13 cellular contexts compared by ENCODE assay signal in genomic region chr1:110188116-110188618, GRCh38. TPM values are rescaled to one million over a fixed set of nuclear protein-coding genes. Genes with fewer than 3 reads are reported as not detected.
DNase-seq lines count a peak whose midpoint lies in the region; ATAC-seq, FAIRE-seq and TF ChIP-seq lines count a peak whose summit lies in the region.
"Had no signal": no experiment of that assay in that cellular context is flagged by ENCODE, and none has a peak within 500 bp of the region (broad histone marks: within the 10 kb centered on the region; RNA-seq: fewer than 3 reads in every experiment).

No MANE protein-coding gene starts in this region.

- H3K4me2 ChIP-seq in astrocyte (ENCODE audit: low read length) = peak overlapping the region; percentile 15

- BruUV-seq in MCF 10A (replicated peaks; lab: Mats Ljungman, UMichigan) = no TSS peak

- H3K27me3 Mint-ChIP-seq in MCF 10A (ENCODE audit: insufficient read depth, unreplicated experiment) = peaks cover 34% of the 10 kb centered on the region
- peaks cover 28% of the 10 kb centered on the region for H3K27me3 Mint-ChIP-seq in astrocyte (ENCODE audit: low read depth, unreplicated experiment)

- 25% methylated on average over 5 of the region's 5 CpGs for WGBS in right cardiac atrium

- H3K4me1 ChIP-seq in breast epithelium (no peaks in the 10 kb centered on the region), astrocyte (ENCODE audit: insufficient read depth, low read length) (peaks cover 2% of the 10 kb centered on the region), right cardiac atrium (ENCODE audit: control insufficient read depth, insufficient read depth, low read length) (peaks cover 9% of the 10 kb centered on the region), tibial artery (peaks cover 15 to 44% (median 27%) of the 10 kb centered on the region in 4 donors)

- TF ChIP-seq POLR2A in breast epithelium (IDR thresholded peaks at IDR 0.05) = no peak

- H3K9me3 ChIP-seq in breast epithelium (no peaks in the 10 kb centered on the region), astrocyte (ENCODE audit: insufficient read depth, low read depth, low read length) (no peaks in the 10 kb centered on the region), right cardiac atrium (ENCODE audit: control insufficient read depth, low read length) (no peaks in the 10 kb centered on the region), tibial artery (no peaks in the 10 kb centered on the region)

- H3K9ac ChIP-seq in astrocyte (ENCODE audit: low read length) = no peak overlapping the region

- H3K27ac Mint-ChIP-seq in MCF 10A (ENCODE audit: low read depth, unreplicated experiment) (no peak overlapping the region), astrocyte (ENCODE audit: unreplicated experiment) (no peak overlapping the region)
- H3K27ac Mint-ChIP-seq: activated CD4-positive, alpha-beta memory T cell treated with anti-CD3 and anti-CD28 coated beads, Interleukin-2, amount 10 ng/mL, durations not matched to agents 7 days and 5 days; T-cell had no signal

- no peak overlapping the region for H3K4me3 Mint-ChIP-seq in MCF 10A (ENCODE audit: unreplicated experiment)
- H3K4me3 Mint-ChIP-seq in astrocyte (ENCODE audit: unreplicated experiment) = no peak overlapping the region
- H3K4me3 Mint-ChIP-seq: activated CD4-positive, alpha-beta memory T cell treated with anti-CD3 and anti-CD28 coated beads, Interleukin-2, amount 10 ng/mL, durations not matched to agents 7 days and 5 days; T-cell had no signal

- H3K36me3 Mint-ChIP-seq in MCF 10A (ENCODE audit: insufficient read depth, unreplicated experiment) (no peaks in the 10 kb centered on the region), astrocyte (ENCODE audit: low read depth, unreplicated experiment) (peaks cover under 1% of the 10 kb centered on the region)
- H3K36me3 Mint-ChIP-seq: T-cell had no signal

- CTCF ChIA-PET in MCF 10A (lab: Yijun Ruan, JAX) = interaction anchor here (0.5 to 2.9 kb wide), 9 partner anchors 9 to 471 kb away, joined by 3 to 18 read pairs (median 3); no protein-coding TSS in a partner anchor

- H3K36me3 ChIP-seq in breast epithelium (no peaks in the 10 kb centered on the region), astrocyte (ENCODE audit: insufficient read depth, low read length) (no peaks in the 10 kb centered on the region), tibial artery (no peaks in the 10 kb centered on the region)

- H3K27ac ChIP-seq in breast epithelium (no peak overlapping the region), astrocyte (ENCODE audit: low read depth, low read length) (no peak overlapping the region), right cardiac atrium (ENCODE audit: low read length) (peak overlapping the region; percentile 53), tibial artery (peak overlapping the region; percentile 82 to 91)

- H3K79me2 ChIP-seq in astrocyte (ENCODE audit: insufficient read depth, low read length) = no peaks in the 10 kb centered on the region

- DNase-seq in MCF 10A (ENCODE audit: unreplicated experiment) (peak; percentile 45), breast epithelium (ENCODE audit: low spot score in 2 of 2) (no peak), astrocyte (ENCODE audit: low read depth) (no peak), right cardiac atrium (no peak), tibial artery (no peak), putamen (ENCODE audit: low spot score) (no peak)
- DNase-seq in activated naive CD4-positive, alpha-beta T cell (lab: John Stamatoyannopoulos, UW) = no peak
- DNase-seq: activated CD4-positive, alpha-beta memory T cell treated with anti-CD3 and anti-CD28 coated beads, Interleukin-2, amount 10 ng/mL, durations not matched to agents 7 days and 5 days; kidney glomerular epithelial cell; NCI-H524; stimulated activated CD8-positive, alpha-beta memory T cell treated with anti-CD3 and anti-CD28 coated beads, Interleukin-4, amount 100 ng/mL, for 48 hours; T-cell had no signal

- H3K4me1 Mint-ChIP-seq in MCF 10A (ENCODE audit: insufficient read depth, unreplicated experiment) (peaks cover 6% of the 10 kb centered on the region), astrocyte (ENCODE audit: low read depth, unreplicated experiment) (peaks cover 33% of the 10 kb centered on the region)
- H3K4me1 Mint-ChIP-seq: activated CD4-positive, alpha-beta memory T cell treated with anti-CD3 and anti-CD28 coated beads, Interleukin-2, amount 10 ng/mL, durations not matched to agents 7 days and 5 days; T-cell had no signal

- H3K4me3 ChIP-seq in breast epithelium (no peak overlapping the region), astrocyte (ENCODE audit: insufficient read depth, low read depth, low read length) (no peak overlapping the region), right cardiac atrium (ENCODE audit: low read length) (no peak overlapping the region), tibial artery (no peak overlapping the region)

- no peak for TF ChIP-seq CTCF in MCF 10A (IDR thresholded peaks at IDR 0.05; ENCODE audit: unreplicated experiment)
- no peak for TF ChIP-seq CTCF in breast epithelium (IDR thresholded peaks at IDR 0.05)
- no peak for TF ChIP-seq CTCF in astrocyte (IDR thresholded peaks at IDR 0.05; ENCODE audit: insufficient read depth, low read depth, low read length)
- no peak for TF ChIP-seq CTCF in tibial artery (IDR thresholded peaks at IDR 0.05)

- no peak for FAIRE-seq in astrocyte (lab: Jason Lieb, UNC)

- no peaks in the 10 kb centered on the region for H3K9me3 Mint-ChIP-seq in MCF 10A (ENCODE audit: unreplicated experiment)
- no peaks in the 10 kb centered on the region for H3K9me3 Mint-ChIP-seq in astrocyte (ENCODE audit: unreplicated experiment)
- H3K9me3 Mint-ChIP-seq: activated CD4-positive, alpha-beta memory T cell treated with anti-CD3 and anti-CD28 coated beads, Interleukin-2, amount 10 ng/mL, durations not matched to agents 7 days and 5 days; T-cell had no signal

- POLR2A ChIA-PET in MCF 10A (lab: Yijun Ruan, JAX) = no interaction called here

- ATAC-seq in right cardiac atrium = peak; percentile 69 to 76
- ATAC-seq in HG03196 (IDR thresholded peaks at IDR 0.05; ENCODE audit: unreplicated experiment) = no peak
- ATAC-seq: T-cell had no signal

- no peak overlapping the region for H2AFZ ChIP-seq in astrocyte (ENCODE audit: low read depth, low read length)

- intact Hi-C loops in MCF 10A (cut with micrococcal nuclease) = no loop called here
- intact Hi-C loops in breast epithelium (cut with DNase I; ENCODE audit: low total_unique reads) = no loop called here
- intact Hi-C loops in right cardiac atrium (cut with DNase I) = no loop called here
- intact Hi-C loops in tibial artery (cut with DNase I; ENCODE audit: low total_unique reads) = no loop called here

- H3K27me3 ChIP-seq in breast epithelium = peaks cover 0 to 4% of the 10 kb centered on the region in 2 donors
- peaks cover 1% of the 10 kb centered on the region for H3K27me3 ChIP-seq in astrocyte (ENCODE audit: insufficient read depth, low read length)
- no peaks in the 10 kb centered on the region for H3K27me3 ChIP-seq in right cardiac atrium (ENCODE audit: control insufficient read depth, insufficient read depth)
- H3K27me3 ChIP-seq in tibial artery = no peaks in the 10 kb centered on the region

- H4K20me1 ChIP-seq in astrocyte (ENCODE audit: insufficient read depth, low read length) = no peaks in the 10 kb centered on the region

RNA-seq across cellular contexts. Expression of gene KCNC4, which starts 21.9 kb away (rescaled TPM):
- total RNA-seq in MCF 10A (2022) = 1.1 and 1.3 TPM in 2 replicates
- total RNA-seq in breast epithelium = 10 to 100 TPM in 1 of 3 donors, 1 to 10 TPM in 2; 3.8 to 12.6 (median 5.2) TPM
- 2.6 and 3.1 TPM in 2 replicates for total RNA-seq in astrocyte
- 1 to 10 TPM; 6.5 to 8.5 (median 7.0) TPM for total RNA-seq in right cardiac atrium
- polyA plus RNA-seq in right cardiac atrium = 4.1 TPM

RNA-seq across cellular contexts. Expression of gene SLC6A17, which starts 37.9 kb away (rescaled TPM):
- total RNA-seq in MCF 10A (2022) (0.20 TPM in 1 of 2 replicates, not detected in the other), breast epithelium (under 1 TPM; under 0.01 to 0.29 (median under 0.01) TPM), astrocyte (3.6 and 4.4 TPM in 2 replicates), right cardiac atrium (under 1 TPM in 1 of 4 donors, not detected in 3; 0.06 TPM)
- polyA plus RNA-seq in right cardiac atrium = 0.02 TPM
- total RNA-seq: activated CD4-positive, alpha-beta memory T cell treated with anti-CD3 and anti-CD28 coated beads, Interleukin-2, amount 10 ng/mL, durations not matched to agents 7 days and 5 days; T-cell had no signal

Comparison
In these comparisons a context has a peak if more than half of its experiments do, and no peak if none do; other contexts are left out.
1. H3K27ac ChIP-seq: peak in right cardiac atrium (single experiment) and tibial artery (2 of 2); none in breast epithelium (0 of 2) and astrocyte (single experiment).